ENCODE assay signal across 8 cellular contexts in genomic region chr4:153467897-153468262, GRCh38. TPM values are rescaled to one million over a fixed set of nuclear protein-coding genes. Genes with fewer than 3 reads are reported as not detected.
DNase-seq lines count a peak whose midpoint lies in the region; ATAC-seq, FAIRE-seq and TF ChIP-seq lines count a peak whose summit lies in the region.

No MANE protein-coding gene starts in this region.

- H3K79me2 ChIP-seq in endothelial cell of umbilical vein (ENCODE audit: control insufficient read depth, insufficient read depth, low read length) = peaks cover 21% of the 10 kb centered on the region

- TF ChIP-seq CTCF in GM12875 (IDR thresholded peaks at IDR 0.05; ENCODE audit: borderline replicate concordance, insufficient read depth, low read depth, low read length) (no peak), RWPE2 (IDR thresholded peaks at IDR 0.05; ENCODE audit: poor library complexity, severe bottlenecking) (no peak), endothelial cell of umbilical vein (IDR thresholded peaks at IDR 0.05; ENCODE audit: extremely low read depth in 1 of 2, insufficient read depth in 1 of 2, low read depth in 1 of 2, low read length in 2 of 2) (no peak), sigmoid colon (IDR thresholded peaks at IDR 0.05) (no peak)

- TSS peak; percentile 27 for BruUV-seq in endothelial cell of umbilical vein (replicated peaks; lab: Mats Ljungman, UMichigan)

- TF ChIP-seq POLR2A in endothelial cell of umbilical vein (IDR thresholded peaks at IDR 0.05; ENCODE audit: low read depth, low read length) (no peak), sigmoid colon (IDR thresholded peaks at IDR 0.05) (no peak)

- H3K9me3 ChIP-seq in RWPE2 (ENCODE audit: severe bottlenecking) (no peaks in the 10 kb centered on the region), endothelial cell of umbilical vein (replicated peaks; ENCODE audit: control insufficient read depth, insufficient read depth, low read length) (no peaks in the 10 kb centered on the region), sigmoid colon (no peaks in the 10 kb centered on the region)

- POLR2A ChIA-PET in endothelial cell of umbilical vein (lab: Charles Lee) = no interaction called here

- H3K27ac ChIP-seq in RWPE2 (ENCODE audit: poor library complexity, severe bottlenecking) (peak overlapping the region; percentile 39), endothelial cell of umbilical vein (ENCODE audit: insufficient read depth, low read depth, low read length) (no peak overlapping the region), sigmoid colon (peak overlapping the region in 3 of 4 donors; percentile 36 to 89 (median 87))

- no peak overlapping the region for H2AFZ ChIP-seq in endothelial cell of umbilical vein (ENCODE audit: low read depth, low read length)

- no peak for TF ChIP-seq EP300 in sigmoid colon (IDR thresholded peaks at IDR 0.05)

- DNase-seq in RWPE2 (ENCODE audit: low spot score) (no peak), endothelial cell of umbilical vein (ENCODE audit: low read depth, low spot score) (no peak), sigmoid colon (no peak), nucleus accumbens (lab: John Stamatoyannopoulos, UW) (no peak), anterior cingulate cortex (lab: John Stamatoyannopoulos, UW) (no peak), HuH-7 (ENCODE audit: low spot score) (no peak)

- H3K4me1 ChIP-seq in RWPE2 (ENCODE audit: insufficient read depth, poor library complexity, severe bottlenecking) (peaks cover 37% of the 10 kb centered on the region), endothelial cell of umbilical vein (ENCODE audit: control insufficient read depth, extremely low read depth, insufficient read depth, low read length) (peaks cover 28% of the 10 kb centered on the region), sigmoid colon (peaks cover 0 to 66% (median 44%) of the 10 kb centered on the region in 4 donors)

- peak overlapping the region; percentile 62 for H3K4me2 ChIP-seq in endothelial cell of umbilical vein (ENCODE audit: insufficient read depth, low read length)

- WGBS in sigmoid colon, 2 donors = 16 to 40% methylated on average over 4 of the region's 4 CpGs

- intact Hi-C loops in endothelial cell of umbilical vein (cut with micrococcal nuclease) = loop anchor here (2.0 to 5.0 kb wide), 3 partner anchors 21 to 316 kb away; no protein-coding TSS in a partner anchor
- intact Hi-C loops in sigmoid colon (cut with DNase I) = loop anchor here (5.0 to 10.0 kb wide), 3 partner anchors 36 to 343 kb away; no protein-coding TSS in a partner anchor

- no peaks in the 10 kb centered on the region for H4K20me1 ChIP-seq in endothelial cell of umbilical vein (replicated peaks; ENCODE audit: control insufficient read depth, extremely low read depth, insufficient read depth, low read length)

- dilution Hi-C loops in endothelial cell of umbilical vein (cut with MboI; ENCODE audit: extremely low pct_ligation_motif_present, low sequenced_read_pairs) = no loop called here

- H3K4me3 ChIP-seq in GM12875 (ENCODE audit: low read depth, low read length) (peak overlapping the region; percentile 99), RWPE2 (ENCODE audit: severe bottlenecking) (peak overlapping the region; percentile 74), endothelial cell of umbilical vein (replicated peaks in 1 of 3; ENCODE audit: insufficient read depth in 1 of 3, low read depth in 1 of 3, low read length in 3 of 3) (peak overlapping the region in 1 of 3 experiments; percentile 83), sigmoid colon (peak overlapping the region; percentile 9 to 98 (median 84))

- CTCF ChIA-PET in endothelial cell of umbilical vein (lab: Charles Lee) = interaction anchor here (1.0 to 4.5 kb wide), 7 partner anchors 10 to 260 kb away, joined by 3 to 19 read pairs (median 3); no protein-coding TSS in a partner anchor

- no peak overlapping the region for H3K9ac ChIP-seq in endothelial cell of umbilical vein (replicated peaks; ENCODE audit: extremely low read depth, insufficient read depth, low read length)

- H3K36me3 ChIP-seq in RWPE2 (ENCODE audit: low read depth) (no peaks in the 10 kb centered on the region), endothelial cell of umbilical vein (ENCODE audit: control insufficient read depth in 2 of 2, extremely low read depth in 1 of 2, insufficient read depth in 2 of 2, low read length in 2 of 2) (no peaks in the 10 kb centered on the region), sigmoid colon (no peaks in the 10 kb centered on the region)

- no peak for FAIRE-seq in endothelial cell of umbilical vein (lab: Jason Lieb, UNC)

- no peaks in the 10 kb centered on the region for H3K9me1 ChIP-seq in endothelial cell of umbilical vein (replicated peaks; ENCODE audit: control insufficient read depth, extremely low read depth, insufficient read depth, low read length)

- no peak for ATAC-seq in RWPE2 (ENCODE audit: low read depth)
- no peak for ATAC-seq in GM21423 (IDR thresholded peaks at IDR 0.05; ENCODE audit: unreplicated experiment)

- H3K27me3 ChIP-seq in RWPE2 (ENCODE audit: insufficient read depth, poor library complexity, severe bottlenecking) (no peaks in the 10 kb centered on the region), endothelial cell of umbilical vein (ENCODE audit: control insufficient read depth in 2 of 2, insufficient read depth in 2 of 2, low read length in 2 of 2) (no peaks in the 10 kb centered on the region), sigmoid colon (no peaks in the 10 kb centered on the region)

TF ChIP-seq in endothelial cell of umbilical vein, 7 proteins besides CTCF, POLR2A, EP300 and RAD21:
- no peak for TF ChIP-seq FOS (IDR thresholded peaks at IDR 0.05; ENCODE audit: borderline replicate concordance, insufficient read depth, low read length)
- TF ChIP-seq GATA2 (IDR thresholded peaks at IDR 0.05; ENCODE audit: insufficient read depth, insufficient read length, low read depth, low read length) = no peak
- TF ChIP-seq EZH2 (IDR thresholded peaks at IDR 0.05; ENCODE audit: borderline replicate concordance, low read depth, low read length, severe bottlenecking) = no peak
- no peak for TF ChIP-seq JUN (IDR thresholded peaks at IDR 0.05; ENCODE audit: borderline replicate concordance, insufficient read depth, insufficient read length, low read depth)
- TF ChIP-seq MAX (IDR thresholded peaks at IDR 0.05; ENCODE audit: insufficient read depth, insufficient read length) = no peak
- TF ChIP-seq MYC (IDR thresholded peaks at IDR 0.05; ENCODE audit: low read depth, low read length) = no peak
- no peak for TF ChIP-seq POLR2AphosphoS5 (IDR thresholded peaks at IDR 0.05; ENCODE audit: insufficient read depth, low read depth, low read length)

RNA-seq across cellular contexts. Expression of gene TMEM131L, which starts 1.7 kb away (rescaled TPM):
- total RNA-seq in endothelial cell of umbilical vein = 19.1 and 21.2 TPM in 2 replicates
- polyA plus RNA-seq in endothelial cell of umbilical vein = 7.2 and 7.7 TPM in 2 replicates
- 6.5 and 7.5 TPM in 2 replicates for polyA plus RNA-seq in endothelial cell of umbilical vein (2011; cell fraction: cytosol; rRNA removed)
- 24.8 and 29.1 TPM in 2 replicates for polyA plus RNA-seq in endothelial cell of umbilical vein (2011; cell fraction: nucleus; rRNA removed)
- polyA plus RNA-seq in endothelial cell of umbilical vein (2012) = 9.8 and 13.2 TPM in 2 replicates
- 22.1 and 25.4 TPM in 2 replicates for polyA minus RNA-seq in endothelial cell of umbilical vein
- polyA minus RNA-seq in endothelial cell of umbilical vein (2011; cell fraction: cytosol; rRNA and poly(A)+ RNA removed) = 3.1 TPM
- polyA minus RNA-seq in endothelial cell of umbilical vein (2011; cell fraction: nucleus; rRNA and poly(A)+ RNA removed) = 32.0 and 62.3 TPM in 2 replicates
- 10 to 100 TPM in 3 of 4 donors, 1 to 10 TPM in 1; 8.2 to 27.2 (median 15.6) TPM for total RNA-seq in sigmoid colon
- 10 to 100 TPM in 1 of 3 donors, under 1 TPM in 2; 0.60 to 15.2 (median 0.69) TPM for polyA plus RNA-seq in sigmoid colon
